ENCODE assay signal across 9 cellular contexts in genomic region chr5:16508730-16509531, GRCh38. TPM values are rescaled to one million over a fixed set of nuclear protein-coding genes. Genes with fewer than 3 reads are reported as not detected.
DNase-seq lines count a peak whose midpoint lies in the region; ATAC-seq, FAIRE-seq and TF ChIP-seq lines count a peak whose summit lies in the region.
"Had no signal": no experiment of that assay in that cellular context is flagged by ENCODE, and none has a peak within 500 bp of the region (broad histone marks: within the 10 kb centered on the region; RNA-seq: fewer than 3 reads in every experiment).

No MANE protein-coding gene starts in this region.

- intact Hi-C loops in kidney (cut with DNase I), result no loop called here

- ATAC-seq in thoracic aorta (ENCODE audit: insufficient number of reproducible peaks, low FRiP score, low read depth), result no peak
- ATAC-seq in GM18861 (IDR thresholded peaks at IDR 0.05; ENCODE audit: unreplicated experiment), result no peak

- H3K36me3 ChIP-seq in kidney (ENCODE audit: control insufficient read depth in 1 of 2, insufficient read depth in 2 of 2, low read length in 2 of 2) (no peaks in the 10 kb centered on the region), thoracic aorta (no peaks in the 10 kb centered on the region)

- peak; percentile 16 for DNase-seq in amniotic epithelial cell (ENCODE audit: low read depth)
- peak; percentile 83 for DNase-seq in kidney
- peak; percentile 16 for DNase-seq in thoracic aorta (ENCODE audit: low spot score)
- DNase-seq in GOT3 (lab: John Stamatoyannopoulos, UW), result no peak
- DNase-seq in HuH-7.5 (ENCODE audit: low spot score), result no peak
- DNase-seq in activated CD4-positive, alpha-beta T cell treated with anti-CD3 and anti-CD28 coated beads for 4 hours, result no peak
- DNase-seq: activated CD8-positive, alpha-beta memory T cell treated with anti-CD3 and anti-CD28 coated beads, Interleukin-2, amount 50 U/mL, for 48 hours had no signal

- no peaks in the 10 kb centered on the region for H3K27me3 ChIP-seq in thoracic aorta (replicated peaks; ENCODE audit: insufficient read depth)

- no peak for TF ChIP-seq RAD21 in Ishikawa (IDR thresholded peaks at IDR 0.05; ENCODE audit: low read depth)

- peak overlapping the region; percentile 74 to 94 for H3K9ac ChIP-seq in kidney (ENCODE audit: low read length in 2 of 2)

- peak; percentile 15 for FAIRE-seq in kidney (lab: Jason Lieb, UNC)

- no peak for TF ChIP-seq EP300 in Ishikawa (IDR thresholded peaks at IDR 0.05; ENCODE audit: borderline replicate concordance)

- H3K4me1 ChIP-seq in kidney (ENCODE audit: control insufficient read depth in 1 of 2, insufficient read depth in 1 of 2, low read depth in 1 of 2, low read length in 2 of 2) (peaks cover 4 to 5% of the 10 kb centered on the region in 2 donors), thoracic aorta (ENCODE audit: control insufficient read depth in 1 of 2, low read depth in 2 of 2) (peaks cover 15 to 27% of the 10 kb centered on the region in 2 donors)

- H3K4me3 ChIP-seq in kidney (ENCODE audit: low read length in 2 of 2) (peak overlapping the region; percentile 72 to 83), thoracic aorta (peak overlapping the region; percentile 63)

- peak overlapping the region; percentile 89 to 94 for H3K27ac ChIP-seq in kidney (ENCODE audit: low read depth in 2 of 2, low read length in 2 of 2)
- H3K27ac ChIP-seq in thoracic aorta, result peak overlapping the region; percentile 63 to 83

- H3K9me3 ChIP-seq in kidney (ENCODE audit: control insufficient read depth in 1 of 2, low read length in 2 of 2) (no peaks in the 10 kb centered on the region), thoracic aorta (no peaks in the 10 kb centered on the region)

- TF ChIP-seq CTCF in kidney (IDR thresholded peaks at IDR 0.05; ENCODE audit: borderline replicate concordance, extremely low read depth, insufficient read depth) (no peak), thoracic aorta (IDR thresholded peaks at IDR 0.05) (no peak)

TF ChIP-seq in Ishikawa, 13 proteins besides CTCF, POLR2A, EP300 and RAD21:
- TF ChIP-seq NFIC (IDR thresholded peaks at IDR 0.05), result no peak
- TF ChIP-seq MAX (IDR thresholded peaks at IDR 0.05), result no peak
- TF ChIP-seq REST (IDR thresholded peaks at IDR 0.05; ENCODE audit: low read depth), result no peak
- TF ChIP-seq CEBPB (IDR thresholded peaks at IDR 0.05), result peak; percentile 29; the same call in 1 of the 2 replicates
- TF ChIP-seq USF1 (IDR thresholded peaks at IDR 0.05), result peak; percentile 49

RNA-seq across cellular contexts. Expression of gene ZNF622, which starts 43.3 kb away (rescaled TPM):
- 30.2 TPM for total RNA-seq in kidney
- 26.0 TPM for polyA plus RNA-seq in kidney (ENCODE audit: insufficient read depth, low read depth, low replicate concordance)
- total RNA-seq in thoracic aorta, result 10 to 100 TPM; 11.8 to 27.6 TPM

Comparison
In these comparisons a context has a peak if more than half of its experiments do, and no peak if none do; other contexts are left out.
1. DNase-seq: peak in amniotic epithelial cell (single experiment), kidney (single experiment) and thoracic aorta (single experiment); none in GOT3 (single experiment), HuH-7.5 (single experiment) and activated CD4-positive, alpha-beta T cell treated with anti-CD3 and anti-CD28 coated beads for 4 hours (0 of 2).